Comparison of ENCODE assay signal across 9 cellular contexts in genomic region chr16:22161999-22162657, GRCh38. TPM values are rescaled to one million over a fixed set of nuclear protein-coding genes. Genes with fewer than 3 reads are reported as not detected.
DNase-seq lines count a peak whose midpoint lies in the region; ATAC-seq and TF ChIP-seq lines count a peak whose summit lies in the region.
"Had no signal": no experiment of that assay in that cellular context is flagged by ENCODE, and none has a peak within 500 bp of the region (broad histone marks: within the 10 kb centered on the region; RNA-seq: fewer than 3 reads in every experiment).

Gene SDR42E2 (plus strand): TSS chr16:22162506. CDS start chr16:22165583, 3,077 bp downstream.

- H3K27me3 ChIP-seq in right cardiac atrium (ENCODE audit: control insufficient read depth, insufficient read depth) (no peaks in the 10 kb centered on the region), heart left ventricle (peaks cover 5 to 32% (median 15%) of the 10 kb centered on the region in 9 donors), mesendoderm (ENCODE audit: insufficient read depth, low read length, poor library complexity) (no peaks in the 10 kb centered on the region)

- H3K9ac ChIP-seq in mesendoderm (ENCODE audit: low read length) = peak within 1 kb of the TSS; percentile 24

- no peak for TF ChIP-seq POLR2A in heart left ventricle (IDR thresholded peaks at IDR 0.05)

- ATAC-seq in right cardiac atrium = peak; percentile 22 to 39
- ATAC-seq in heart left ventricle = no peak
- no peak for ATAC-seq in HG03097 (IDR thresholded peaks at IDR 0.05; ENCODE audit: low FRiP score, unreplicated experiment)
- ATAC-seq in HG03025 (IDR thresholded peaks at IDR 0.05; ENCODE audit: low FRiP score, unreplicated experiment) = no peak

- 7% methylated on average over 40 of the region's 40 CpGs for WGBS in right cardiac atrium
- WGBS in heart left ventricle, 4 donors = 6 to 16% (median 7%) methylated on average over 22 to 40 of the region's 40 CpGs
- no CpG with 5 or more reads among the region's 40 CpGs for WGBS in mesendoderm (ENCODE audit: extremely low coverage, insufficient coverage, low lambda C conversion rate)
- 6% methylated on average over 40 of the region's 40 CpGs for WGBS in urinary bladder

- no peak within 1 kb of the TSS for H3K18ac ChIP-seq in mesendoderm (ENCODE audit: low read length)

- peak within 1 kb of the TSS; percentile 25 for H3K4me2 ChIP-seq in mesendoderm (ENCODE audit: low read length)

- H3K79me2 ChIP-seq in mesendoderm (ENCODE audit: control insufficient read depth, insufficient read depth, low read length) = no peaks in the 10 kb centered on the region

- H4K5ac ChIP-seq in mesendoderm (ENCODE audit: low read length) = no peak within 1 kb of the TSS

- no peak within 1 kb of the TSS for H3K4ac ChIP-seq in mesendoderm (ENCODE audit: low read depth, low read length)

- H3K4me1 ChIP-seq in right cardiac atrium (ENCODE audit: control insufficient read depth, insufficient read depth, low read length) (peaks cover 2% of the 10 kb centered on the region), heart left ventricle (peaks cover 0 to 7% (median 0%) of the 10 kb centered on the region in 12 donors), mesendoderm (ENCODE audit: control insufficient read depth, low read depth, low read length) (no peaks in the 10 kb centered on the region), urinary bladder (ENCODE audit: insufficient read depth) (no peaks in the 10 kb centered on the region)

- H3K9me3 ChIP-seq in right cardiac atrium (ENCODE audit: control insufficient read depth, low read length) (no peaks in the 10 kb centered on the region), heart left ventricle (peaks cover 0 to 5% (median 0%) of the 10 kb centered on the region in 12 donors)

- intact Hi-C loops in right cardiac atrium (cut with DNase I) = loop anchor here in 1 of 4 donors (10.0 kb wide), 1 partner anchor 57 kb away; no protein-coding TSS in a partner anchor
- intact Hi-C loops in heart left ventricle (cut with DNase I) = no loop called here

- H3K4me3 ChIP-seq in right cardiac atrium (ENCODE audit: low read length) (peak within 1 kb of the TSS; percentile 27), heart left ventricle (peak within 1 kb of the TSS in 4 of 12 donors; percentile 1 to 21 (median 16)), mesendoderm (ENCODE audit: low read length) (no peak within 1 kb of the TSS), urinary bladder (ENCODE audit: low read depth, low read length) (peak within 1 kb of the TSS; percentile 5)

- H3K23ac ChIP-seq in mesendoderm (ENCODE audit: low read length) = no peak within 1 kb of the TSS

- H2BK5ac ChIP-seq in mesendoderm (ENCODE audit: low read length) = no peak within 1 kb of the TSS

- H3K36me3 ChIP-seq in heart left ventricle (no peaks in the 10 kb centered on the region), mesendoderm (ENCODE audit: control insufficient read depth, insufficient read depth, low read length) (no peaks in the 10 kb centered on the region), urinary bladder (ENCODE audit: insufficient read depth) (no peaks in the 10 kb centered on the region)

- H2BK15ac ChIP-seq in mesendoderm (replicated peaks; ENCODE audit: low read depth) = no peak within 1 kb of the TSS

- no peak within 1 kb of the TSS for H2BK120ac ChIP-seq in mesendoderm (ENCODE audit: low read depth, low read length)

- DNase-seq in right cardiac atrium = no peak
- no peak for DNase-seq in heart left ventricle
- DNase-seq in activated gamma-delta T cell (lab: John Stamatoyannopoulos, UW) = peak; percentile 16
- DNase-seq in mesendoderm = peak; percentile 60
- DNase-seq in SKM-1 treated with dmso at 0.1 percent for 144 hours (lab: John Stamatoyannopoulos, UW; ENCODE audit: unreplicated experiment) = no peak

- no peaks in the 10 kb centered on the region for H3K79me1 ChIP-seq in mesendoderm (ENCODE audit: low read length)

- no peak within 1 kb of the TSS for H2AK5ac ChIP-seq in mesendoderm (ENCODE audit: low read length)

- no peak within 1 kb of the TSS for H3K56ac ChIP-seq in mesendoderm (ENCODE audit: low read length)

- no peak within 1 kb of the TSS for H4K8ac ChIP-seq in mesendoderm (ENCODE audit: low read depth, low read length)

- H3K27ac ChIP-seq in right cardiac atrium (ENCODE audit: low read length) (no peak within 1 kb of the TSS), heart left ventricle (no peak within 1 kb of the TSS), mesendoderm (ENCODE audit: low read depth, low read length) (no peak within 1 kb of the TSS), urinary bladder (ENCODE audit: low read depth) (no peak within 1 kb of the TSS)

- no peak for TF ChIP-seq CTCF in heart left ventricle (IDR thresholded peaks at IDR 0.05)

RNA-seq across cellular contexts. Expression of gene SDR42E2, which starts in this region (rescaled TPM):
- total RNA-seq in right cardiac atrium (under 1 TPM in 1 of 4 donors, not detected in 3; 0.09 TPM), heart left ventricle (not detected), urinary bladder (not detected)
- polyA plus RNA-seq in right cardiac atrium (not detected), heart left ventricle (not detected), urinary bladder (not detected)
- 0.01 TPM for polyA plus RNA-seq in mesendoderm (2013, experiment 1 of 2)
- polyA plus RNA-seq in mesendoderm (2013, experiment 2 of 2) = 0.03 TPM
- total RNA-seq: M059J had no signal

Comparison
In these comparisons a context has a peak if more than half of its experiments do, and no peak if none do; other contexts are left out.
1. Peak in ATAC-seq and H3K4me3 ChIP-seq in right cardiac atrium; RNA of the gene not detected or under 1 TPM.
2. DNase-seq: peak in activated gamma-delta T cell (single experiment) and mesendoderm (single experiment); none in right cardiac atrium (0 of 3), heart left ventricle (0 of 5) and SKM-1 treated with dmso at 0.1 percent for 144 hours (single experiment).